Comparison of ENCODE assay signal across 13 cellular contexts in genomic region chr6:127972815-127973214, GRCh38.
DNase-seq lines count a peak whose midpoint lies in the region; ATAC-seq and TF ChIP-seq lines count a peak whose summit lies in the region.
"Had no signal": no experiment of that assay in that cellular context is flagged by ENCODE, and none has a peak within 500 bp of the region (broad histone marks: within the 10 kb centered on the region; RNA-seq: fewer than 3 reads in every experiment).

No MANE protein-coding gene starts in this region.

- no peaks in the 10 kb centered on the region for H3K27me3 Mint-ChIP-seq in Calu3 (ENCODE audit: unreplicated experiment)
- no peaks in the 10 kb centered on the region for H3K27me3 Mint-ChIP-seq in T-helper 1 cell treated with Interleukin-12 subunit alpha and Interleukin-12 subunit beta and Interleukin-4 antibody, amounts not matched to agents 30 μg/mL and 1 μg/mL, for 36 hours (ENCODE audit: low read depth)
- no peaks in the 10 kb centered on the region for H3K27me3 Mint-ChIP-seq in activated naive CD4-positive, alpha-beta T cell treated with anti-CD3 and anti-CD28 coated beads, Interleukin-2, amount 10 ng/mL, durations not matched to agents 7 days and 5 days

- H3K4me1 Mint-ChIP-seq in Calu3 (ENCODE audit: low read depth, unreplicated experiment): peaks cover 33% of the 10 kb centered on the region
- H3K4me1 Mint-ChIP-seq in T-helper 1 cell treated with Interleukin-12 subunit alpha and Interleukin-12 subunit beta and Interleukin-4 antibody, amounts not matched to agents 30 μg/mL and 1 μg/mL, for 36 hours (ENCODE audit: low read depth): peaks cover 35% of the 10 kb centered on the region
- H3K4me1 Mint-ChIP-seq in activated naive CD4-positive, alpha-beta T cell treated with anti-CD3 and anti-CD28 coated beads, Interleukin-2, amount 10 ng/mL, durations not matched to agents 7 days and 5 days: peaks cover 65% of the 10 kb centered on the region

- ATAC-seq in HG03108 (IDR thresholded peaks at IDR 0.05; ENCODE audit: unreplicated experiment) (no peak), GM21717 (IDR thresholded peaks at IDR 0.05; ENCODE audit: unreplicated experiment) (no peak)
- ATAC-seq: left lobe of liver, WTC11 had no signal

- intact Hi-C loops in Calu3 (cut with micrococcal nuclease; ENCODE audit: unreplicated experiment): loop anchor here (5.0 kb wide), 1 partner anchor 236 kb away; no protein-coding TSS in a partner anchor

- H3K27ac Mint-ChIP-seq in Calu3 (ENCODE audit: unreplicated experiment): peak overlapping the region; percentile 94
- H3K27ac Mint-ChIP-seq in T-helper 1 cell treated with Interleukin-12 subunit alpha and Interleukin-12 subunit beta and Interleukin-4 antibody, amounts not matched to agents 30 μg/mL and 1 μg/mL, for 36 hours: peak overlapping the region; percentile 94
- peak overlapping the region; percentile 97 for H3K27ac Mint-ChIP-seq in activated naive CD4-positive, alpha-beta T cell treated with anti-CD3 and anti-CD28 coated beads, Interleukin-2, amount 10 ng/mL, durations not matched to agents 7 days and 5 days
- H3K27ac Mint-ChIP-seq: WTC11 had no signal

- H3K9me3 Mint-ChIP-seq in Calu3 (ENCODE audit: low read depth, unreplicated experiment): no peaks in the 10 kb centered on the region
- peaks cover 14% of the 10 kb centered on the region for H3K9me3 Mint-ChIP-seq in T-helper 1 cell treated with Interleukin-12 subunit alpha and Interleukin-12 subunit beta and Interleukin-4 antibody, amounts not matched to agents 30 μg/mL and 1 μg/mL, for 36 hours
- peaks cover 8% of the 10 kb centered on the region for H3K9me3 Mint-ChIP-seq in activated naive CD4-positive, alpha-beta T cell treated with anti-CD3 and anti-CD28 coated beads, Interleukin-2, amount 10 ng/mL, durations not matched to agents 7 days and 5 days

- TF ChIP-seq CTCF in Calu3 (IDR thresholded peaks at IDR 0.05; ENCODE audit: unreplicated experiment): no peak

- H3K36me3 Mint-ChIP-seq in Calu3 (ENCODE audit: insufficient read depth, unreplicated experiment): peaks cover 16% of the 10 kb centered on the region
- H3K36me3 Mint-ChIP-seq in T-helper 1 cell treated with Interleukin-12 subunit alpha and Interleukin-12 subunit beta and Interleukin-4 antibody, amounts not matched to agents 30 μg/mL and 1 μg/mL, for 36 hours (ENCODE audit: low read depth): peaks cover 16% of the 10 kb centered on the region
- peaks cover 29% of the 10 kb centered on the region for H3K36me3 Mint-ChIP-seq in activated naive CD4-positive, alpha-beta T cell treated with anti-CD3 and anti-CD28 coated beads, Interleukin-2, amount 10 ng/mL, durations not matched to agents 7 days and 5 days

- H3K4me3 Mint-ChIP-seq in Calu3 (ENCODE audit: low read depth, unreplicated experiment): peak overlapping the region; percentile 65
- peak overlapping the region; percentile 83 for H3K4me3 Mint-ChIP-seq in T-helper 1 cell treated with Interleukin-12 subunit alpha and Interleukin-12 subunit beta and Interleukin-4 antibody, amounts not matched to agents 30 μg/mL and 1 μg/mL, for 36 hours
- peak overlapping the region; percentile 22 for H3K4me3 Mint-ChIP-seq in activated naive CD4-positive, alpha-beta T cell treated with anti-CD3 and anti-CD28 coated beads, Interleukin-2, amount 10 ng/mL, durations not matched to agents 7 days and 5 days
- H3K4me3 Mint-ChIP-seq: WTC11 had no signal

- DNase-seq in Calu3 (no peak), HT-29 (ENCODE audit: low spot score) (no peak), pons (ENCODE audit: low spot score) (no peak)
- DNase-seq in activated naive CD4-positive, alpha-beta T cell treated with anti-CD3 and anti-CD28 coated beads, Interleukin-2, amount 10 ng/mL, durations not matched to agents 7 days and 5 days: no peak
- DNase-seq in stimulated activated CD4-positive, alpha-beta T cell treated with anti-CD3 and anti-CD28 coated beads, Interleukin-12 subunit alpha, Interleukin-12 subunit beta, amount 100 ng/mL, for 4 hours: peak; percentile 25
- DNase-seq: NCI-H1417, NCI-H526, SHP77 treated with DMSO at 0.1 percent for 48 hours had no signal

- no TSS peak for BruUV-seq in Calu3 (replicated peaks; lab: Mats Ljungman, UMichigan)

- CTCF ChIA-PET in Calu3 (lab: Charles Lee): interaction anchor here (0.8 to 1.5 kb wide), 3 partner anchors 13 to 117 kb away, joined by 3 to 11 read pairs (median 4); no protein-coding TSS in a partner anchor
- CTCF ChIA-PET in activated naive CD4-positive, alpha-beta T cell treated with anti-CD3 and anti-CD28 coated beads, Interleukin-2, amount 10 ng/mL, durations not matched to agents 7 days and 5 days (lab: Charles Lee): interaction anchor here (0.6 to 1.9 kb wide), 6 partner anchors 38 to 117 kb away, joined by 3 to 14 read pairs (median 6); partner anchors contain the start of gene THEMIS

Comparison
In these comparisons a context has a peak if more than half of its experiments do, and no peak if none do; other contexts are left out.
1. H3K4me3 Mint-ChIP-seq: peak in every context shown above with its lines; median percentile 83 in T-helper 1 cell treated with Interleukin-12 subunit alpha and Interleukin-12 subunit beta and Interleukin-4 antibody, amounts not matched to agents 30 μg/mL and 1 μg/mL, for 36 hours; 65 in Calu3; 22 in activated naive CD4-positive, alpha-beta T cell treated with anti-CD3 and anti-CD28 coated beads, Interleukin-2, amount 10 ng/mL, durations not matched to agents 7 days and 5 days.